1 cellular context compared by ENCODE assay signal in the genomic region with DNA sequence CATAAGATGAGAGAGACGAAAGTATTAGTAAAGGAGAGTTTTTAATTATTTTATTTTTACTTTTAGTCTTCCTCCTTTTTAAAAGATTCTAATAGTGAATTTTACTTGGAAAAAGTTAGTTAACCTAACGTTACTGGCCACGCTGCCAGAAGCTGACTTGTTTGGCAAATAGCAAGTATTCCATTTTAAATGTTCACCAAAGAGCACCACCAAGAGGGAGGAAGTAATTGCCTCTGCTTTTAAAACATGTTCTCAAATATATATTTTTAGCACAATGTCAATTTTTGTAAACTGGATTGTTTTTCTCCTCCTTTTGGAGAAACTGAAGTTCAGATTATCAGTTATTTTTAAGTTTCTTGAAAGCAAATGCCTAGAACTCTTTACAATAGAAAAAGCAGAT.
TF ChIP-seq lines count a peak whose summit lies in the region.

No MANE protein-coding gene starts in this region.

TF ChIP-seq in liver, 16 proteins besides CTCF, POLR2A, EP300 and RAD21 (continued from another document):
- no peak for TF ChIP-seq ZBTB33 (IDR thresholded peaks at IDR 0.05)
- no peak for TF ChIP-seq FOXA2 (IDR thresholded peaks at IDR 0.05)
- no peak for TF ChIP-seq SP1 (IDR thresholded peaks at IDR 0.05)
- no peak for TF ChIP-seq EGR1 (IDR thresholded peaks at IDR 0.05; ENCODE audit: low read depth in 2 of 2)
- TF ChIP-seq HNF4A (conservative IDR thresholded peaks at IDR 0.05) = no peak
- TF ChIP-seq JUND (IDR thresholded peaks at IDR 0.05) = no peak
- TF ChIP-seq GABPA (IDR thresholded peaks at IDR 0.05 in 1 of 2, conservative IDR thresholded peaks at IDR 0.05 in 1 of 2) = no peak
- TF ChIP-seq REST (IDR thresholded peaks at IDR 0.05) = no peak
- TF ChIP-seq, protein P1, sequence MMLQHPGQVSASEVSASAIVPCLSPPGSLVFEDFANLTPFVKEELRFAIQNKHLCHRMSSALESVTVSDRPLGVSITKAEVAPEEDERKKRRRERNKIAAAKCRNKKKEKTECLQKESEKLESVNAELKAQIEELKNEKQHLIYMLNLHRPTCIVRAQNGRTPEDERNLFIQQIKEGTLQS (IDR thresholded peaks at IDR 0.05) = no peak
- TF ChIP-seq MAX (IDR thresholded peaks at IDR 0.05) = no peak
TF ChIP-seq in liver: peak in this region for 0.
